Comparison of ENCODE assay signal across 8 cellular contexts in the genomic region with DNA sequence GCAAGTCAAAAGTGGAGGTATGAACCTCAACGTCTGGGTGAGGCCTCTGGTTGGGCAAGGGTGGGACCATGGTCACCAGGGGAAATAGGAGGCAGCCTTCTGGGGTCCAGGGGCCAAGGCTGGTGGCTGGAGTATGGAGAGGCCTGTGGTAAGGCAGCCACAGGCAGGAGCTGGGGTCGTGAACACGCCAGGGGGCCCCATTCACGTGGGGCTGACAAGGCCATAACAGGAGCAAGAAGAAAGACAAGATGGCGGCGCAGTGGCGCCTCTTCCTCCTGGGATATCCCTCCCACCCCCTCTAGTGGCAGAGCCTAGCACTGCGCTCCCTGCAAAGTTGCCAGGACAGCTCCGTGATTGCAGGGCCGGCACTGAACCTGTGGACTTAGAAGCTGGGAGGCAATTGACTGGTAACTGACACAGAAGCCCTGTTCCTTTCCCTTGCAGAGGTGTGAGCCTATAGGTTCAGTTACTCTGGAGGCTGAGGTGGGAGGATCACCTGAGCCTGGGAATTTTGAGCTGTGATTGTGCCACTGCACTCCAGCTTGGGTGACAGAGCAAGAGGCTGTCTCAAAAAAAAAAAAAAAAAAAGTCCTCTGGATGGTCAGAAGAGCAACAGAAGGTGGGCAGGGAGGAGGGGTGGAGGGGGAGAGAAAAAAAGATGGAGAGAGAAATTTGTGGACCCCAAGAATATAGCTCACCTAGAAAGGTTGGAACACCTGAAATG. TPM values are rescaled to one million over a fixed set of nuclear protein-coding genes. Genes with fewer than 3 reads are reported as not detected.
DNase-seq lines count a peak whose midpoint lies in the region; ATAC-seq and TF ChIP-seq lines count a peak whose summit lies in the region.

No MANE protein-coding gene starts in this region.

- peaks cover 11% of the 10 kb centered on the region for H3K9me3 Mint-ChIP-seq in Caco-2 (ENCODE audit: unreplicated experiment)
- H3K9me3 Mint-ChIP-seq in activated T-cell treated with anti-CD3 and anti-CD28 coated beads, Interleukin-2, amount 50 U/mL, for 4 hours, result no peaks in the 10 kb centered on the region
- H3K9me3 Mint-ChIP-seq in neural crest cell, result peaks cover 4% of the 10 kb centered on the region
- H3K9me3 Mint-ChIP-seq in stimulated activated naive CD8-positive, alpha-beta T cell treated with anti-CD3 and anti-CD28 coated beads, Interleukin-15, amount 100 ng/mL, for 72 hours, result peaks cover 9% of the 10 kb centered on the region in 2 donors

- H3K27me3 Mint-ChIP-seq in Caco-2 (ENCODE audit: insufficient read depth, unreplicated experiment), result no peaks in the 10 kb centered on the region
- no peaks in the 10 kb centered on the region for H3K27me3 Mint-ChIP-seq in activated T-cell treated with anti-CD3 and anti-CD28 coated beads, Interleukin-2, amount 50 U/mL, for 4 hours (ENCODE audit: low read depth)
- H3K27me3 Mint-ChIP-seq in neural crest cell (ENCODE audit: low read depth), result no peaks in the 10 kb centered on the region
- no peaks in the 10 kb centered on the region for H3K27me3 Mint-ChIP-seq in stimulated activated naive CD8-positive, alpha-beta T cell treated with anti-CD3 and anti-CD28 coated beads, Interleukin-15, amount 100 ng/mL, for 72 hours

- H3K4me2 ChIP-seq in OCI-LY1 (ENCODE audit: low read length), result no peak overlapping the region

- H3K79me2 ChIP-seq in OCI-LY1 (ENCODE audit: insufficient read depth, low read length), result no peaks in the 10 kb centered on the region

- no peak overlapping the region for H3K9ac ChIP-seq in OCI-LY1 (ENCODE audit: low read length)

- H3K27ac Mint-ChIP-seq in Caco-2 (ENCODE audit: unreplicated experiment) (no peak overlapping the region), neural crest cell (ENCODE audit: unreplicated experiment) (peak overlapping the region; percentile 96)
- peak overlapping the region in 1 of 2 donors; percentile 84 for H3K27ac Mint-ChIP-seq in stimulated activated naive CD8-positive, alpha-beta T cell treated with anti-CD3 and anti-CD28 coated beads, Interleukin-15, amount 100 ng/mL, for 72 hours

- H3K4me3 Mint-ChIP-seq in Caco-2 (ENCODE audit: unreplicated experiment) (no peak overlapping the region), neural crest cell (no peak overlapping the region)
- no peak overlapping the region for H3K4me3 Mint-ChIP-seq in activated T-cell treated with anti-CD3 and anti-CD28 coated beads, Interleukin-2, amount 50 U/mL, for 4 hours
- no peak overlapping the region for H3K4me3 Mint-ChIP-seq in stimulated activated naive CD8-positive, alpha-beta T cell treated with anti-CD3 and anti-CD28 coated beads, Interleukin-15, amount 100 ng/mL, for 72 hours

- H3K36me3 ChIP-seq in Caco-2 (ENCODE audit: control insufficient read depth, insufficient read depth, low read length), result no peaks in the 10 kb centered on the region
- no peaks in the 10 kb centered on the region for H3K36me3 ChIP-seq in OCI-LY1 (ENCODE audit: insufficient read depth, low read length)

- no peaks in the 10 kb centered on the region for H3K9me2 ChIP-seq in OCI-LY1 (ENCODE audit: low read depth, low read length)

- peak; percentile 69 to 70 for TF ChIP-seq CTCF in Caco-2 (IDR thresholded peaks at IDR 0.05; ENCODE audit: insufficient read depth in 1 of 2, low read depth in 1 of 2, low read length in 1 of 2, severe bottlenecking in 1 of 2, unreplicated experiment in 1 of 2)
- TF ChIP-seq CTCF in OCI-LY1 (IDR thresholded peaks at IDR 0.05; ENCODE audit: low read length), result peak; percentile 81
- peak; percentile 86 for TF ChIP-seq CTCF in neural crest cell (conservative IDR thresholded peaks at IDR 0.05)

- H3K27ac ChIP-seq in OCI-LY1 (ENCODE audit: low read depth, low read length, poor library complexity, severe bottlenecking), result no peak overlapping the region

- DNase-seq in Caco-2 (peak; percentile 74 to 82), HPDE6-E6E7 (ENCODE audit: extremely low spot score) (peak; percentile 40), fibroblast of gingiva (ENCODE audit: low read depth) (peak; percentile 55), neural crest cell (ENCODE audit: low read depth, low spot score) (peak; percentile 91)
- peak; percentile 64 for DNase-seq in activated T-cell treated with anti-CD3 and anti-CD28 coated beads, Interleukin-2, amount 50 U/mL, for 4 hours
- DNase-seq in stimulated activated naive CD8-positive, alpha-beta T cell treated with anti-CD3 and anti-CD28 coated beads, Interleukin-15, amount 100 ng/mL, for 72 hours, result peak; percentile 79 to 82

- no peaks in the 10 kb centered on the region for H3F3A ChIP-seq in OCI-LY1 (ENCODE audit: insufficient read depth, low read length)

- no peaks in the 10 kb centered on the region for H3K9me3 ChIP-seq in Caco-2
- H3K9me3 ChIP-seq in OCI-LY1 (ENCODE audit: low read length), result no peaks in the 10 kb centered on the region

- intact Hi-C loops in Caco-2 (cut with micrococcal nuclease; ENCODE audit: unreplicated experiment), result loop anchor here (1.0 to 5.0 kb wide), 4 partner anchors 61 to 177 kb away; partner anchors contain the start of gene ZSCAN5A

- no peak overlapping the region for H3K4me3 ChIP-seq in Caco-2 (ENCODE audit: low read depth, low read length)
- H3K4me3 ChIP-seq in OCI-LY1 (ENCODE audit: low read depth, low read length, poor library complexity, severe bottlenecking), result no peak overlapping the region

- no peaks in the 10 kb centered on the region for H3K4me1 Mint-ChIP-seq in Caco-2 (ENCODE audit: low read depth, unreplicated experiment)
- H3K4me1 Mint-ChIP-seq in activated T-cell treated with anti-CD3 and anti-CD28 coated beads, Interleukin-2, amount 50 U/mL, for 4 hours (ENCODE audit: low read depth), result no peaks in the 10 kb centered on the region
- H3K4me1 Mint-ChIP-seq in neural crest cell, result no peaks in the 10 kb centered on the region
- peaks cover 8% of the 10 kb centered on the region for H3K4me1 Mint-ChIP-seq in stimulated activated naive CD8-positive, alpha-beta T cell treated with anti-CD3 and anti-CD28 coated beads, Interleukin-15, amount 100 ng/mL, for 72 hours

- H3K27me3 ChIP-seq in Caco-2 (replicated peaks; ENCODE audit: control insufficient read depth, insufficient read depth, low read length) (no peaks in the 10 kb centered on the region), OCI-LY1 (ENCODE audit: insufficient read depth, low read length) (no peaks in the 10 kb centered on the region)

- H3K4me1 ChIP-seq in Caco-2 (no peaks in the 10 kb centered on the region), OCI-LY1 (ENCODE audit: insufficient read depth, low read length, severe bottlenecking) (no peaks in the 10 kb centered on the region)

- H4K20me1 ChIP-seq in OCI-LY1 (ENCODE audit: insufficient read depth, low read length), result no peaks in the 10 kb centered on the region

- POLR2A ChIA-PET in Caco-2 (lab: Charles Lee), result no interaction called here

- CTCF ChIA-PET in Caco-2 (lab: Charles Lee), result interaction anchor here (0.6 to 4.0 kb wide), 19 partner anchors 8 to 937 kb away, joined by 3 to 227 read pairs (median 5); partner anchors contain the start of genes EDDM13, ZNF787 and ZSCAN5A

- no TSS peak for BruUV-seq in Caco-2 (replicated peaks; lab: Mats Ljungman, UMichigan)

- H3K36me3 Mint-ChIP-seq in Caco-2 (ENCODE audit: insufficient read depth, unreplicated experiment), result peaks cover 6% of the 10 kb centered on the region
- no peaks in the 10 kb centered on the region for H3K36me3 Mint-ChIP-seq in activated T-cell treated with anti-CD3 and anti-CD28 coated beads, Interleukin-2, amount 50 U/mL, for 4 hours (ENCODE audit: insufficient read depth)
- peaks cover 10% of the 10 kb centered on the region for H3K36me3 Mint-ChIP-seq in neural crest cell (ENCODE audit: low read depth)

- peak; percentile 52 to 66 for ATAC-seq in activated T-cell treated with anti-CD3 and anti-CD28 coated beads, Interleukin-2, amount 50 U/mL, for 4 hours
- ATAC-seq in stimulated activated naive CD8-positive, alpha-beta T cell treated with anti-CD3 and anti-CD28 coated beads, Interleukin-15, amount 100 ng/mL, for 72 hours, result peak; percentile 77
- no peak for ATAC-seq in GM19455 (IDR thresholded peaks at IDR 0.05; ENCODE audit: unreplicated experiment)

- peak overlapping the region; percentile 80 for H2AFZ ChIP-seq in OCI-LY1 (ENCODE audit: low read length)

RNA-seq across cellular contexts. Expression of gene EDDM13, which starts 19.7 kb away (rescaled TPM):
- not detected in 2 replicates for total RNA-seq in Caco-2 (2022)
- under 1 TPM; 0.46 to 0.98 (median 0.91) TPM for total RNA-seq in activated T-cell treated with anti-CD3 and anti-CD28 coated beads, Interleukin-2, amount 50 U/mL, for 4 hours
- not detected in 2 replicates for total RNA-seq in neural crest cell

RNA-seq across cellular contexts. Expression of gene ZSCAN5C, which starts 50.8 kb away (rescaled TPM):
- total RNA-seq in Caco-2 (2022), result not detected in 2 replicates
- not detected for total RNA-seq in activated T-cell treated with anti-CD3 and anti-CD28 coated beads, Interleukin-2, amount 50 U/mL, for 4 hours
- total RNA-seq in neural crest cell, result not detected in 2 replicates

RNA-seq across cellular contexts. Expression of gene ZSCAN5B, which starts 55.3 kb away (rescaled TPM):
- not detected in 2 replicates for total RNA-seq in Caco-2 (2022)
- not detected for total RNA-seq in activated T-cell treated with anti-CD3 and anti-CD28 coated beads, Interleukin-2, amount 50 U/mL, for 4 hours
- total RNA-seq in neural crest cell, result not detected in 2 replicates

Comparison
In these comparisons a context has a peak if more than half of its experiments do, and no peak if none do; other contexts are left out.
1. DNase-seq: peak in every context shown above with its lines; median percentile 91 in neural crest cell; 80 in stimulated activated naive CD8-positive, alpha-beta T cell treated with anti-CD3 and anti-CD28 coated beads, Interleukin-15, amount 100 ng/mL, for 72 hours; 78 in Caco-2; 64 in activated T-cell treated with anti-CD3 and anti-CD28 coated beads, Interleukin-2, amount 50 U/mL, for 4 hours; 55 in fibroblast of gingiva; 40 in HPDE6-E6E7.